Comparison of ENCODE assay signal across 1 cellular context in genomic region chr11:72103754-72104167, GRCh38.
TF ChIP-seq lines count a peak whose summit lies in the region.

No MANE protein-coding gene starts in this region.

TF ChIP-seq in endothelial cell of umbilical vein, 7 proteins besides CTCF, POLR2A, EP300 and RAD21:
- TF ChIP-seq POLR2AphosphoS5 (IDR thresholded peaks at IDR 0.05; ENCODE audit: insufficient read depth, low read depth, low read length) (no peak), FOS (IDR thresholded peaks at IDR 0.05; ENCODE audit: borderline replicate concordance, insufficient read depth, low read length) (no peak), MAX (IDR thresholded peaks at IDR 0.05; ENCODE audit: insufficient read depth, insufficient read length) (no peak), JUN (IDR thresholded peaks at IDR 0.05; ENCODE audit: borderline replicate concordance, insufficient read depth, insufficient read length, low read depth) (no peak), EZH2 (IDR thresholded peaks at IDR 0.05; ENCODE audit: borderline replicate concordance, low read depth, low read length, severe bottlenecking) (no peak), MYC (IDR thresholded peaks at IDR 0.05; ENCODE audit: low read depth, low read length) (no peak), GATA2 (IDR thresholded peaks at IDR 0.05; ENCODE audit: insufficient read depth, insufficient read length, low read depth, low read length) (no peak)
